ENCODE assay signal across 19 cellular contexts in the genomic region with DNA sequence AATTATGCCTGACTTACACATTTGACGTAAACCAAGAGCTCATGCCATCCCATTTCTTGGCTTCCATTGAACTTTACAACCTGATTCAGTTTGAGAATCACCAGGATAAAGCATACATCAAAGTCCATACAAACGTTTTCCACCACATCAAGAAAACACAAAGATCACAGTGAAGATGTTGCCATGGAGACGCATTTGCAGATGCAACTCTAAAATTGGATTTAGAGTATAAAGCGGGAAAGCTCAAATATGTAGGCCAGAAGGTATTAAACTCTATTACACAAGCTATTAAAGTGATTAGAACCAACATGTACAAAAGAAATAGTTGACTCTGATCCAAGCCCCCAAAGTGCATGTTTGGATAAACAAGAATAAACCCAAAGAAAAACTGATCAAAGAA.
"Had no signal": no experiment of that assay in that cellular context is flagged by ENCODE, and none has a peak within 500 bp of the region (broad histone marks: within the 10 kb centered on the region; RNA-seq: fewer than 3 reads in every experiment).

No MANE protein-coding gene starts in this region.

- H3K9me3 ChIP-seq: adrenal gland, right lobe of liver, stomach, thoracic aorta had no signal

- H3K4me1 Mint-ChIP-seq: memory B cell had no signal

- DNase-seq: activated CD4-positive, alpha-beta memory T cell treated with anti-CD3 and anti-CD28 coated beads for 36 hours; activated CD4-positive, alpha-beta T cell treated with anti-CD3 and anti-CD28 coated beads for 1 hour; activated effector memory CD4-positive, alpha-beta T cell treated with Interleukin-2 at 50 U/mL for 16 hours; activated naive CD4-positive, alpha-beta T cell treated with anti-CD3 and anti-CD28 coated beads, Interleukin-2, amount 50 U/mL, for 16 hours; activated T-cell treated with anti-CD3 and anti-CD28 coated beads, Interleukin-2, amount 50 U/mL, for 24 hours; adrenal gland; dorsolateral prefrontal cortex; hippocampal formation; left ventricle myocardium superior; occipital lobe; right lobe of liver; stimulated activated CD4-positive, alpha-beta T cell treated with anti-CD3 and anti-CD28 coated beads, Interleukin-1b, Interleukin-23, amount 100 ng/mL, for 48 hours; stomach; T-helper 1 cell; T1000 had no signal

- H3K36me3 Mint-ChIP-seq: activated CD4-positive, alpha-beta memory T cell treated with anti-CD3 and anti-CD28 coated beads for 36 hours; memory B cell; natural killer cell treated with Interleukin-12 subunit alpha and Interleukin-12 subunit beta and Interleukin-15 and Interleukin-18, amount 100 ng/mL, for 72 hours had no signal

- H3K36me3 ChIP-seq: adrenal gland, right lobe of liver, stomach, thoracic aorta had no signal

- H3K27me3 ChIP-seq: adrenal gland, dorsolateral prefrontal cortex, right lobe of liver, stomach had no signal

- H3K27ac Mint-ChIP-seq: activated CD4-positive, alpha-beta memory T cell treated with anti-CD3 and anti-CD28 coated beads for 36 hours; activated T-cell treated with anti-CD3 and anti-CD28 coated beads, Interleukin-2, amount 50 U/mL, for 24 hours; memory B cell; natural killer cell treated with Interleukin-12 subunit alpha and Interleukin-12 subunit beta and Interleukin-15 and Interleukin-18, amount 100 ng/mL, for 72 hours had no signal

- H3K4me3 Mint-ChIP-seq: activated CD4-positive, alpha-beta memory T cell treated with anti-CD3 and anti-CD28 coated beads for 36 hours; activated T-cell treated with anti-CD3 and anti-CD28 coated beads, Interleukin-2, amount 50 U/mL, for 24 hours; memory B cell; natural killer cell treated with Interleukin-12 subunit alpha and Interleukin-12 subunit beta and Interleukin-15 and Interleukin-18, amount 100 ng/mL, for 72 hours had no signal

- H3K9me3 Mint-ChIP-seq: activated CD4-positive, alpha-beta memory T cell treated with anti-CD3 and anti-CD28 coated beads for 36 hours; activated T-cell treated with anti-CD3 and anti-CD28 coated beads, Interleukin-2, amount 50 U/mL, for 24 hours; memory B cell; natural killer cell treated with Interleukin-12 subunit alpha and Interleukin-12 subunit beta and Interleukin-15 and Interleukin-18, amount 100 ng/mL, for 72 hours had no signal

- H3K27me3 Mint-ChIP-seq: activated CD4-positive, alpha-beta memory T cell treated with anti-CD3 and anti-CD28 coated beads for 36 hours; activated T-cell treated with anti-CD3 and anti-CD28 coated beads, Interleukin-2, amount 50 U/mL, for 24 hours; memory B cell; natural killer cell treated with Interleukin-12 subunit alpha and Interleukin-12 subunit beta and Interleukin-15 and Interleukin-18, amount 100 ng/mL, for 72 hours; progenitor cell of endocrine pancreas had no signal

- H3K4me1 ChIP-seq: adrenal gland, right lobe of liver, stomach had no signal

- H3K4me3 ChIP-seq: adrenal gland, dorsolateral prefrontal cortex, right lobe of liver, stomach, thoracic aorta had no signal

- ATAC-seq: left ventricle myocardium superior; natural killer cell treated with Interleukin-12 subunit alpha and Interleukin-12 subunit beta and Interleukin-15 and Interleukin-18, amount 100 ng/mL, for 72 hours; right lobe of liver had no signal
